Comparison of ENCODE assay signal across 8 cellular contexts in the genomic region with DNA sequence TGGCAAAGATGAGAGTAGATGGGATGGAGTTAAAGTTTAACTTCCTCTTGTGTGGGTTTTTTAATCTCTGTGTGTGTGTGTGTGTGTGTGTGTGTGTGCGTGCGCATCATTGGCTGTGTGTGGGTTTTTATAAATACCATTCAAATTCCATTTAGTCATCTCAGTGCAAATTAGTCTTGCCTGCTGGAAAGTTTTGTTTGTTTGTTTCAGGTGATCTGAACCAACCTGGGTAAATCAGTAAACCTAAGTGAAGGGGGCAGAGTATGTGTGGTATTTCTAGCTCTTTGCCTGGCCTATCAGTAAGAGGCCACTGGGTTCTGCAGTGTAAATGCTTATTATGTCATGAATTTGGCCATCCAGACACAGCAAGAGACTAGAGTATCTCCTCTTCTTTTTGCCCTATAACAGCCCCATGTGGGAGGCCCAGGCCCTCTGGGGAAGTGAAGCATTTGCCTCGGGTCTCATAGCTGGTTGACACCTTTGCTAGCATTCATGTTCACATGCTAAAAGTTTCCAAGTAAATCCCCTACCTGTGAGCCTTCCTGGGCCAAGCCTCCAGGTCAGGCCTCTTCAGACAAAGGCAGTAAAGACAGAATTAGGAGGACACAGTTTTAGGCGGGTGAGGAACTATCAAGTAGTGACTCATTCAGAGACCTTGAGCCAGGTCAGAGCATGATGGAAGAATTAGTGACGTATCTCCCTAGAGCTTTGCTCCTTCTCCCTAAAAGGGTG. TPM values are rescaled to one million over a fixed set of nuclear protein-coding genes. Genes with fewer than 3 reads are reported as not detected.
DNase-seq lines count a peak whose midpoint lies in the region; ATAC-seq and TF ChIP-seq lines count a peak whose summit lies in the region.

No MANE protein-coding gene starts in this region.

- H3K27me3 Mint-ChIP-seq in naive thymus-derived CD4-positive, alpha-beta T cell, result no peaks in the 10 kb centered on the region

- peaks cover 4 to 15% (median 11%) of the 10 kb centered on the region in 7 donors for H3K4me1 Mint-ChIP-seq in naive thymus-derived CD4-positive, alpha-beta T cell

- H3K36me3 Mint-ChIP-seq in naive thymus-derived CD4-positive, alpha-beta T cell, result peaks cover 13 to 47% (median 17%) of the 10 kb centered on the region in 5 donors

- H3K4me1 ChIP-seq in naive thymus-derived CD4-positive, alpha-beta T cell (ENCODE audit: control insufficient read depth in 2 of 2, insufficient read depth in 2 of 2, low read length in 2 of 2), result no peaks in the 10 kb centered on the region

- CTCF ChIA-PET in naive thymus-derived CD4-positive, alpha-beta T cell (lab: Charles Lee), result interaction anchor here (1.5 kb wide), 1 partner anchor 66 kb away, joined by 4 read pairs; no protein-coding TSS in a partner anchor

- peaks cover 7 to 62% (median 17%) of the 10 kb centered on the region in 3 experiments for H3K36me3 ChIP-seq in naive thymus-derived CD4-positive, alpha-beta T cell (ENCODE audit: control insufficient read depth in 2 of 3, insufficient read depth in 3 of 3, low read length in 3 of 3)

- POLR2A ChIA-PET in naive thymus-derived CD4-positive, alpha-beta T cell (lab: Charles Lee), result interaction anchor here (0.6 kb wide), 1 partner anchor 37 kb away, joined by 3 read pairs; no protein-coding TSS in a partner anchor

- peak overlapping the region in 2 of 9 donors; percentile 63 to 71 for H3K27ac Mint-ChIP-seq in naive thymus-derived CD4-positive, alpha-beta T cell

- no peak overlapping the region for H3K4me3 Mint-ChIP-seq in naive thymus-derived CD4-positive, alpha-beta T cell

- DNase-seq in AG09309 (ENCODE audit: low read depth), result peak; percentile 50
- peak; percentile 40 for DNase-seq in LHCN-M2 (ENCODE audit: low read depth)
- peak; percentile 47 for DNase-seq in fibroblast of pulmonary artery (ENCODE audit: low read depth)
- no peak for DNase-seq in central memory CD4-positive, alpha-beta T cell
- DNase-seq in NCI-H1048 (lab: John Stamatoyannopoulos, UW), result no peak
- DNase-seq in naive thymus-derived CD4-positive, alpha-beta T cell, result no peak
- DNase-seq in HuH-7.5 (ENCODE audit: low spot score), result no peak

- H3K9me3 ChIP-seq in naive thymus-derived CD4-positive, alpha-beta T cell (ENCODE audit: control insufficient read depth in 2 of 3, low read length in 3 of 3), result no peaks in the 10 kb centered on the region

- H3K27me3 ChIP-seq in naive thymus-derived CD4-positive, alpha-beta T cell (ENCODE audit: control insufficient read depth in 2 of 2, insufficient read depth in 2 of 2, low read length in 2 of 2), result no peaks in the 10 kb centered on the region

- no peaks in the 10 kb centered on the region for H3K9me3 Mint-ChIP-seq in naive thymus-derived CD4-positive, alpha-beta T cell

- ATAC-seq in GM19397 (IDR thresholded peaks at IDR 0.05; ENCODE audit: unreplicated experiment), result peak; percentile 59
- no peak for ATAC-seq in naive thymus-derived CD4-positive, alpha-beta T cell

- H3K4me3 ChIP-seq in AG09309 (ENCODE audit: control insufficient read depth, low read depth, low read length) (no peak overlapping the region), fibroblast of pulmonary artery (replicated peaks; ENCODE audit: low read depth, low read length) (no peak overlapping the region)
- H3K4me3 ChIP-seq in naive thymus-derived CD4-positive, alpha-beta T cell (ENCODE audit: low read length), result no peak overlapping the region

- intact Hi-C loops in naive thymus-derived CD4-positive, alpha-beta T cell (cut with micrococcal nuclease), result no loop called here

- TF ChIP-seq CTCF in AG09309 (IDR thresholded peaks at IDR 0.05; ENCODE audit: control insufficient read depth, insufficient read depth, low read depth, low read length, missing control alignments), result no peak
- no peak for TF ChIP-seq CTCF in fibroblast of pulmonary artery (IDR thresholded peaks at IDR 0.05; ENCODE audit: low read length, missing control alignments)

- no peak overlapping the region for H3K27ac ChIP-seq in naive thymus-derived CD4-positive, alpha-beta T cell (ENCODE audit: low read depth, low read length)

RNA-seq across cellular contexts. Expression of a gene that starts 14.7 kb away (rescaled TPM):
- total RNA-seq in LHCN-M2 (2014; rRNA removed), result 30.2 and 34.7 TPM in 2 replicates
- 18.4 TPM for polyA plus RNA-seq in LHCN-M2 (2012)
- 10 to 100 TPM; 43.6 to 68.1 (median 56.8) TPM for total RNA-seq in naive thymus-derived CD4-positive, alpha-beta T cell
- polyA plus RNA-seq in naive thymus-derived CD4-positive, alpha-beta T cell, result 10 to 100 TPM in 1 of 2 donors, 1 to 10 TPM in 1; 9.5 to 14.1 TPM

RNA-seq across cellular contexts. Expression of a gene that starts 32.6 kb away (rescaled TPM):
- 0.38 and 0.98 TPM in 2 replicates for total RNA-seq in LHCN-M2 (2014; rRNA removed)
- polyA plus RNA-seq in LHCN-M2 (2012), result 0.73 TPM
- 10 to 100 TPM in 4 of 5 experiments, 1 to 10 TPM in 1; 9.1 to 34.2 (median 11.6) TPM for total RNA-seq in naive thymus-derived CD4-positive, alpha-beta T cell
- polyA plus RNA-seq in naive thymus-derived CD4-positive, alpha-beta T cell, result 1 to 10 TPM; 3.4 to 7.2 TPM

Comparison
In these comparisons a context has a peak if more than half of its experiments do, and no peak if none do; other contexts are left out.
1. DNase-seq: peak in AG09309 (single experiment), LHCN-M2 (single experiment) and fibroblast of pulmonary artery (single experiment); none in central memory CD4-positive, alpha-beta T cell (single experiment), NCI-H1048 (single experiment), naive thymus-derived CD4-positive, alpha-beta T cell (0 of 9) and HuH-7.5 (single experiment).